In genomic region chr16:27315333-27316037, GRCh38 we compare ENCODE assay signal across 8 cellular contexts. TPM values are rescaled to one million over a fixed set of nuclear protein-coding genes. Genes with fewer than 3 reads are reported as not detected.
A peak's percentile ranks its signal among the peaks of the same experiment; 100 is the strongest.
DNase-seq lines count a peak whose midpoint lies in the region; ATAC-seq and TF ChIP-seq lines count a peak whose summit lies in the region.

No MANE protein-coding gene starts in this region.

- DNase-seq in ACHN (peak; percentile 35), M059J (ENCODE audit: low read depth) (peak; percentile 90), activated T-cell treated with anti-CD3 and anti-CD28 coated beads for 48 hours (ENCODE audit: low read depth) (peak; percentile 62), fibroblast of gingiva (ENCODE audit: low read depth) (peak; percentile 32), ovary (peak in 1 of 5 donors; percentile 65), NK-92 (lab: John Stamatoyannopoulos, UW; ENCODE audit: unreplicated experiment) (no peak)

- 43 to 53% (median 51%) methylated on average over 9 of the region's 9 CpGs for whole genome bisulfite sequencing in ovary, 3 donors

- H3K4me3 ChIP-seq in ovary, result peak overlapping the region; percentile 90

- TF ChIP-seq POLR2A in ovary (IDR thresholded peaks at IDR 0.05), result no peak

- no peak for TF ChIP-seq CTCF in ovary (IDR thresholded peaks at IDR 0.05)

- H3K36me3 ChIP-seq in ovary, result no peaks in the 10 kb centered on the region

- ATAC-seq in HG03139 (IDR thresholded peaks at IDR 0.05; ENCODE audit: unreplicated experiment) (no peak), GM19035 (IDR thresholded peaks at IDR 0.05; ENCODE audit: unreplicated experiment) (no peak)

- intact Hi-C loops in ovary (cut with DNase I), result no loop called here

- H3K27ac ChIP-seq in ovary, result no peak overlapping the region

- H3K9me3 ChIP-seq in ovary, result no peaks in the 10 kb centered on the region

- peak; percentile 84 for TF ChIP-seq EP300 in ovary (IDR thresholded peaks at IDR 0.05)

- H3K27me3 ChIP-seq in ovary, result no peaks in the 10 kb centered on the region

- in situ Hi-C loops in ACHN (cut with HindIII; ENCODE audit: low pct_ligation_motif_present, low pct_unique_long_range_greater_than_20kb, low sequenced_read_pairs), result no loop called here

- peaks cover 5% of the 10 kb centered on the region for H3K4me1 ChIP-seq in ovary (ENCODE audit: insufficient read depth)

RNA-seq across cellular contexts. Expression of gene IL4R, which starts 1.7 kb away (rescaled TPM):
- total RNA-seq in M059J (2014; rRNA removed; shearing (Covaris generic)), result 8.5 and 13.1 TPM in 2 replicates
- 10 to 100 TPM; 11.3 to 39.5 (median 17.4) TPM for total RNA-seq in ovary
- 10 to 100 TPM; 13.5 to 26.6 TPM for polyA plus RNA-seq in ovary

RNA-seq across cellular contexts. Expression of gene NSMCE1, which starts 46.9 kb away (rescaled TPM):
- 46.3 and 49.4 TPM in 2 replicates for total RNA-seq in M059J (2014; rRNA removed; shearing (Covaris generic))
- 10 to 100 TPM; 19.8 to 68.4 (median 48.9) TPM for total RNA-seq in ovary
- 10 to 100 TPM; 57.2 to 66.0 TPM for polyA plus RNA-seq in ovary
